1 cellular context compared by ENCODE assay signal in the genomic region with DNA sequence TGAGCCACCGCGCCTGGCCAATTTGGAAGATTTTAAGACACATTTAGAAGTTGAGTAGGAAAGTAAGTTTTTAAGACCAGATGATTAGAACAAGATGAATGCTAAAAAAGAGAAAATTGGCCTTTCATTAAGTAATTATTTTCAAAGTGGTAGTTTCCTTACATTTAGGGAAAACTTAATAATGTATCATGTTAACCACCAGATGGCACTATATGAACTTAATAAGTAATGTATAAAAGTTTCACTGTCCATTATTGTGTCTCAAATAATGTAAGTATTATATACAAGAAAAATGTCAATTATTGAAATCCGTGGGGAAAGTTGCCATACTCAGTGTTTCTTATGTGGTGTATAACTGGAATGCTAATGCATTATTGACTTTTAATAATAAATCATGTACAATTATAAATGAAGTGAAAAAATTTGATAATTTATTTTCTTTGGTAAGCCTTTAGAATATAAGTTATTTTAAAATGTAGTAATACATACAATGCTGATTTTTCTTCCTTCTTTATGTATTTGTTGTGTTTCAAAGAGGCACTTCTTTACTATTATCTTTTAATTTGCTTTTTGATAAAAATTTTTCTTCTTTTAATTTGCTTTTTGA.
TF ChIP-seq lines count a peak whose summit lies in the region.

No MANE protein-coding gene starts in this region.

TF ChIP-seq in A549, 52 proteins besides CTCF, POLR2A, EP300 and RAD21:
- TF ChIP-seq SMC3 (IDR thresholded peaks at IDR 0.05) (peak; percentile 48), RNF2 (IDR thresholded peaks at IDR 0.05; ENCODE audit: borderline replicate concordance, low read depth) (no peak)
TF ChIP-seq in A549: peak in this region for 1.
